Comparison of ENCODE assay signal across 8 cellular contexts in the genomic region with DNA sequence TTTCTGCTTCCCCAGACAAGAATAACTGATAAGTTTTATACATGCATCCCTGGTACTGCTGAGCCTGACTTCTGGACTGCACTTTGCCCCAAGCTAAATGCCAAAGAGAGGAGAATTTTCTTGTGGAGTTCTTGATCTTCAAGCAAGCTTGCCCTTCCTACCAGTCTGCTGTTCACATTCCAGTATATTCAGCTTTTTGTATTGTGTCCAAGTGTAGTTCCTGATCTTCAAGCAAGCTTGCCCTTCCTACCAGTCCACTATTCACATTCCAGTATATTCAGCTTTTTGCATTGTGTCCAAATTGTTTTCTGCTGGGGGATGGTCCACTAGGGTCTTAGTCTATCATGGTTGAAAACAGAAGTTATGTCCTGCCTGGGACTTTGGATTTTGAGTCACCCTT. TPM values are rescaled to one million over a fixed set of nuclear protein-coding genes. Genes with fewer than 3 reads are reported as not detected.
DNase-seq lines count a peak whose midpoint lies in the region; ATAC-seq lines count a peak whose summit lies in the region.

No MANE protein-coding gene starts in this region.

- peak overlapping the region; percentile 70 for H3K4me3 ChIP-seq in CD8-positive, alpha-beta memory T cell (ENCODE audit: low read length)
- peak overlapping the region; percentile 98 for H3K4me3 ChIP-seq in effector memory CD4-positive, alpha-beta T cell (ENCODE audit: insufficient read depth, low read depth, low read length, poor library complexity, severe bottlenecking)
- peak overlapping the region; percentile 92 for H3K4me3 ChIP-seq in neuron (ENCODE audit: low read length)

- no peaks in the 10 kb centered on the region for H3K9me3 Mint-ChIP-seq in CD8-positive, alpha-beta memory T cell

- H3K4me1 ChIP-seq in CD8-positive, alpha-beta memory T cell (ENCODE audit: insufficient read depth, low read length) = peaks cover 29% of the 10 kb centered on the region
- H3K4me1 ChIP-seq in effector memory CD4-positive, alpha-beta T cell (ENCODE audit: control insufficient read depth, insufficient read depth, low read length, poor library complexity, severe bottlenecking) = peaks cover 6% of the 10 kb centered on the region
- H3K4me1 ChIP-seq in neuron (ENCODE audit: insufficient read depth, low read length) = peaks cover 3% of the 10 kb centered on the region

- peaks cover 12 to 13% of the 10 kb centered on the region in 2 donors for H3K27me3 Mint-ChIP-seq in CD8-positive, alpha-beta memory T cell

- H3K4me3 Mint-ChIP-seq in CD8-positive, alpha-beta memory T cell = peak overlapping the region; percentile 91 to 99 (median 98)

- no peak for DNase-seq in CD8-positive, alpha-beta memory T cell
- DNase-seq in NAMALWA (ENCODE audit: low spot score) = peak; percentile 3
- DNase-seq in effector memory CD4-positive, alpha-beta T cell = no peak
- no peak for DNase-seq in anterior cingulate cortex (lab: John Stamatoyannopoulos, UW)
- DNase-seq in midbrain (lab: John Stamatoyannopoulos, UW) = no peak
- DNase-seq in HuH-7.5 (ENCODE audit: low spot score) = no peak

- no peak overlapping the region for H3K27ac ChIP-seq in CD8-positive, alpha-beta memory T cell (ENCODE audit: low read depth, low read length)
- no peak overlapping the region for H3K27ac ChIP-seq in effector memory CD4-positive, alpha-beta T cell (ENCODE audit: insufficient read depth, low read length, poor library complexity, severe bottlenecking)

- peak overlapping the region; percentile 90 for H2AFZ ChIP-seq in neuron (ENCODE audit: low read depth, low read length)

- H3K27ac Mint-ChIP-seq in CD8-positive, alpha-beta memory T cell = peak overlapping the region; percentile 89 to 98 (median 96)

- H3K36me3 ChIP-seq in CD8-positive, alpha-beta memory T cell (ENCODE audit: insufficient read depth, low read length) = no peaks in the 10 kb centered on the region
- H3K36me3 ChIP-seq in effector memory CD4-positive, alpha-beta T cell (ENCODE audit: control insufficient read depth, insufficient read depth, low read length) = no peaks in the 10 kb centered on the region
- peaks cover 10% of the 10 kb centered on the region for H3K36me3 ChIP-seq in neuron (ENCODE audit: insufficient read depth, low read length)

- no peak for ATAC-seq in GM21423 (IDR thresholded peaks at IDR 0.05; ENCODE audit: unreplicated experiment)

- POLR2A ChIA-PET in CD8-positive, alpha-beta memory T cell (lab: Charles Lee) = no interaction called here

- H3K36me3 Mint-ChIP-seq in CD8-positive, alpha-beta memory T cell = peaks cover 5 to 19% (median 7%) of the 10 kb centered on the region in 3 donors

- peaks cover 34 to 49% (median 48%) of the 10 kb centered on the region in 3 donors for H3K4me1 Mint-ChIP-seq in CD8-positive, alpha-beta memory T cell

- CTCF ChIA-PET in CD8-positive, alpha-beta memory T cell (lab: Charles Lee) = interaction anchor here (1.0 to 2.1 kb wide), 4 partner anchors 36 to 395 kb away, joined by 3 to 16 read pairs (median 4); no protein-coding TSS in a partner anchor

- no peaks in the 10 kb centered on the region for H3K9me3 ChIP-seq in CD8-positive, alpha-beta memory T cell (ENCODE audit: low read length)
- H3K9me3 ChIP-seq in effector memory CD4-positive, alpha-beta T cell (ENCODE audit: control insufficient read depth, low read length) = no peaks in the 10 kb centered on the region
- H3K9me3 ChIP-seq in neuron (ENCODE audit: low read length) = peaks cover 3% of the 10 kb centered on the region

- H3K27me3 ChIP-seq in CD8-positive, alpha-beta memory T cell (ENCODE audit: insufficient read depth, low read length, poor library complexity, severe bottlenecking) = no peaks in the 10 kb centered on the region
- no peaks in the 10 kb centered on the region for H3K27me3 ChIP-seq in effector memory CD4-positive, alpha-beta T cell (replicated peaks; ENCODE audit: control insufficient read depth, insufficient read depth, low read length, poor library complexity, severe bottlenecking)
- H3K27me3 ChIP-seq in neuron (ENCODE audit: insufficient read depth, low read length) = no peaks in the 10 kb centered on the region

RNA-seq across cellular contexts. Expression of gene TSEN15, which starts 0.9 kb away (rescaled TPM):
- 10 to 100 TPM; 44.4 to 44.8 TPM for total RNA-seq in CD8-positive, alpha-beta memory T cell
- 54.3 TPM for polyA plus RNA-seq in CD8-positive, alpha-beta memory T cell

RNA-seq across cellular contexts. Expression of gene COLGALT2, which starts 13.1 kb away (rescaled TPM):
- total RNA-seq in CD8-positive, alpha-beta memory T cell = 1 to 10 TPM; 3.3 to 4.2 TPM
- polyA plus RNA-seq in CD8-positive, alpha-beta memory T cell = 1.2 TPM
